In the genomic region with DNA sequence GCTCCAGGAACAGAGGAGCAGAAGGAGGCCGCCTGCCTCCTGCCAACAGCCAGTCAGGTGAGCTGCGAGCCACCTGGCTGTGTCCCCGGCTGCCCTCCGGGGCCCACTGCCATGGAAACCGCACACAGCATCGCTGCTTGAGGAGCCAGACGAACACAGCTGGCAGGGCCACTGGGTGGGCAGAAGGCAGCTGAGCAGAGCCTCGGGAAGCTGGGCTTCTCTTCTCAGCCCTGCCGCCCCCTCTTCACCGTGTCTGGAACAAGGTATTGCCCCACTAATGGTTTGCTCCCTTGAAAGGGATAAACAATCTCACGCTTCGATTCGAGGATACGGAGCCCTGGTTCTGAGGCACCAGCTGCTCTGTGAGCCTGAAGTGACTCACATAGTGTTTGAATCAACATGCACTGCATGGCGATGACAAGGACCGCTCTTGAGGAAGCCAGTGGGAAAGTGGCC, we compare ENCODE assay signal across 16 cellular contexts.
DNase-seq lines count a peak whose midpoint lies in the region; ATAC-seq, FAIRE-seq and TF ChIP-seq lines count a peak whose summit lies in the region.
"Had no signal": no experiment of that assay in that cellular context is flagged by ENCODE, and none has a peak within 500 bp of the region (broad histone marks: within the 10 kb centered on the region; RNA-seq: fewer than 3 reads in every experiment).

No MANE protein-coding gene starts in this region.

- H3K27me3 ChIP-seq in gastroesophageal sphincter, result peaks cover 19% of the 10 kb centered on the region
- H3K27me3 ChIP-seq: BE2C had no signal

- peaks cover 0 to 5% (median 0%) of the 10 kb centered on the region in 3 donors for H3K4me1 ChIP-seq in gastroesophageal sphincter
- H3K4me1 ChIP-seq: BE2C had no signal

- TF ChIP-seq POLR2A in gastroesophageal sphincter (IDR thresholded peaks at IDR 0.05), result no peak

- peak; percentile 88 for FAIRE-seq in islet of Langerhans (lab: Jason Lieb, UNC)
- FAIRE-seq: GM12878, TTC549 had no signal

- 100% methylated on average over 1 of the region's 16 CpGs; no CpG with 5 or more reads in 1 of the 2 donors for WGBS in gastroesophageal sphincter (ENCODE audit: low coverage in 1 of 2), 2 donors

- no peak for ATAC-seq in gastroesophageal sphincter
- ATAC-seq: activated CD8-positive, alpha-beta T cell treated with anti-CD3 and anti-CD28 coated beads for 36 hours; effector memory CD8-positive, alpha-beta T cell; GM12878 had no signal

- no peak overlapping the region for H3K4me3 ChIP-seq in gastroesophageal sphincter
- H3K4me3 ChIP-seq: GM12878 had no signal

- TF ChIP-seq CTCF in gastroesophageal sphincter (IDR thresholded peaks at IDR 0.05), result no peak

- no peaks in the 10 kb centered on the region for H3K36me3 ChIP-seq in gastroesophageal sphincter
- H3K36me3 ChIP-seq: BE2C had no signal

- H3K27ac ChIP-seq in gastroesophageal sphincter, result no peak overlapping the region

- H3K9me3 ChIP-seq in gastroesophageal sphincter, result no peaks in the 10 kb centered on the region
- H3K9me3 ChIP-seq: BE2C had no signal

- TF ChIP-seq EP300 in gastroesophageal sphincter (IDR thresholded peaks at IDR 0.05), result no peak

- DNase-seq in COLO668 (lab: John Stamatoyannopoulos, UW; ENCODE audit: unreplicated experiment), result peak; percentile 23
- DNase-seq in LHCN-M2 (ENCODE audit: low read depth), result peak; percentile 51
- DNase-seq in RPMI8226, result peak; percentile 12
- DNase-seq in NK-92 treated with Interleukin-12 subunit alpha and Interleukin-12 subunit beta, amount 100 ng/mL, for 24 hours (lab: John Stamatoyannopoulos, UW), result no peak
- no peak for DNase-seq in stimulated activated CD4-positive, alpha-beta T cell treated with anti-CD3 and anti-CD28 coated beads, Interleukin-2, amount 100 ng/mL, for 48 hours
- no peak for DNase-seq in activated effector memory CD4-positive, alpha-beta T cell treated with Interleukin-2 at 50 U/mL for 16 hours
- DNase-seq: activated CD8-positive, alpha-beta T cell treated with anti-CD3 and anti-CD28 coated beads for 36 hours; activated effector memory CD4-positive, alpha-beta T cell treated with anti-CD3 and anti-CD28 coated beads, Interleukin-2, amount 50 U/mL, for 16 hours; BE2C; effector memory CD8-positive, alpha-beta T cell; islet precursor cell; stimulated activated CD4-positive, alpha-beta T cell treated with anti-CD3 and anti-CD28 coated beads, Interleukin-4, amount 100 ng/mL, for 1 hour had no signal

Comparison
In these comparisons a context has a peak if more than half of its experiments do, and no peak if none do; other contexts are left out.
1. DNase-seq: peak in COLO668 (single experiment), LHCN-M2 (single experiment) and RPMI8226 (single experiment); none in NK-92 treated with Interleukin-12 subunit alpha and Interleukin-12 subunit beta, amount 100 ng/mL, for 24 hours (single experiment), stimulated activated CD4-positive, alpha-beta T cell treated with anti-CD3 and anti-CD28 coated beads, Interleukin-2, amount 100 ng/mL, for 48 hours (0 of 2) and activated effector memory CD4-positive, alpha-beta T cell treated with Interleukin-2 at 50 U/mL for 16 hours (single experiment).